1 cellular context compared by ENCODE assay signal in the genomic region with DNA sequence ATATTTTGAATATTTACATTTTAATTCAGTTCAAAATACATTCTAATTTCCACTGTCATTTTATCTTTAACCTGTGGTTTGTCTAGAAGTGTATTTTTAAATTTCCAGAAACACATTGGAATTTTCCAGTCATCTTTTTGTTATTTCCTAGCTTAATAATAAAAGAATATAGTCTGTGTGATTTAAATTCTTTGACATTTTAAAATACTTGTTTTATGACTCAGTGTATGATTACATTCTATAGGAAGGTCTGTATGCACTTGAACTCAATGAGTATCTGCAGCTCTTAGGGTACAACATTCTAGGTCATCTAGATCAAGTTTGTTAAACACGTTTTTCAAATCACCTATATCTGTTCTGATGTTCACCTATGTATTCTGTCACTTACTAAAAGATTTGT.
TF ChIP-seq lines count a peak whose summit lies in the region.

No MANE protein-coding gene starts in this region.

TF ChIP-seq in GM12878, 131 proteins besides CTCF, POLR2A, EP300 and RAD21 (continued from another document):
- TF ChIP-seq, protein P1, sequence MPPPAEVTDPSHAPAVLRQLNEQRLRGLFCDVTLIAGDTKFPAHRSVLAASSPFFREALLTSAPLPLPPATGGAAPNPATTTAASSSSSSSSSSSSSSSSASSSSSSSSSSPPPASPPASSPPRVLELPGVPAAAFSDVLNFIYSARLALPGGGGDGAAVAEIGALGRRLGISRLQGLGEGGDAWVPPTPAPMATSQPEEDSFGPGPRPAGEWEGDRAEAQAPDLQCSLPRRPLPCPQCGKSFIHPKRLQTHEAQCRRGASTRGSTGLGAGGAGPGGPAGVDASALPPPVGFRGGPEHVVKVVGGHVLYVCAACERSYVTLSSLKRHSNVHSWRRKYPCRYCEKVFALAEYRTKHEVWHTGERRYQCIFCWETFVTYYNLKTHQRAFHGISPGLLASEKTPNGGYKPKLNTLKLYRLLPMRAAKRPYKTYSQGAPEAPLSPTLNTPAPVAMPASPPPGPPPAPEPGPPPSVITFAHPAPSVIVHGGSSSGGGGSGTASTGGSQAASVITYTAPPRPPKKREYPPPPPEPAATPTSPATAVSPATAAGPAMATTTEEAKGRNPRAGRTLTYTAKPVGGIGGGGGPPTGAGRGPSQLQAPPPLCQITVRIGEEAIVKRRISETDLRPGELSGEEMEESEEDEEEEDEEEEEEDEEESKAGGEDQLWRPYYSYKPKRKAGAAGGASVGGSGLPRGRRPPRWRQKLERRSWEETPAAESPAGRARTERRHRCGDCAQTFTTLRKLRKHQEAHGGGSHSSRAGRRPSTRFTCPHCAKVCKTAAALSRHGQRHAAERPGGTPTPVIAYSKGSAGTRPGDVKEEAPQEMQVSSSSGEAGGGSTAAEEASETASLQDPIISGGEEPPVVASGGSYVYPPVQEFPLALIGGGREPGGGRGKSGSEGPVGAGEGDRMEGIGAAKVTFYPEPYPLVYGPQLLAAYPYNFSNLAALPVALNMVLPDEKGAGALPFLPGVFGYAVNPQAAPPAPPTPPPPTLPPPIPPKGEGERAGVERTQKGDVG (CRISPR knock-in tag; IDR thresholded peaks at IDR 0.05): no peak
- no peak for TF ChIP-seq RB1 (IDR thresholded peaks at IDR 0.05; ENCODE audit: borderline replicate concordance)
- no peak for TF ChIP-seq SMAD1 (IDR thresholded peaks at IDR 0.05; ENCODE audit: low read depth, partially characterized antibody)
- no peak for TF ChIP-seq GATAD2B (conservative IDR thresholded peaks at IDR 0.05; ENCODE audit: low read depth)
- TF ChIP-seq RCOR1 (conservative IDR thresholded peaks at IDR 0.05; ENCODE audit: low read depth, low read length): no peak
- no peak for TF ChIP-seq SMARCA5 (IDR thresholded peaks at IDR 0.05)
- TF ChIP-seq, protein P2, sequence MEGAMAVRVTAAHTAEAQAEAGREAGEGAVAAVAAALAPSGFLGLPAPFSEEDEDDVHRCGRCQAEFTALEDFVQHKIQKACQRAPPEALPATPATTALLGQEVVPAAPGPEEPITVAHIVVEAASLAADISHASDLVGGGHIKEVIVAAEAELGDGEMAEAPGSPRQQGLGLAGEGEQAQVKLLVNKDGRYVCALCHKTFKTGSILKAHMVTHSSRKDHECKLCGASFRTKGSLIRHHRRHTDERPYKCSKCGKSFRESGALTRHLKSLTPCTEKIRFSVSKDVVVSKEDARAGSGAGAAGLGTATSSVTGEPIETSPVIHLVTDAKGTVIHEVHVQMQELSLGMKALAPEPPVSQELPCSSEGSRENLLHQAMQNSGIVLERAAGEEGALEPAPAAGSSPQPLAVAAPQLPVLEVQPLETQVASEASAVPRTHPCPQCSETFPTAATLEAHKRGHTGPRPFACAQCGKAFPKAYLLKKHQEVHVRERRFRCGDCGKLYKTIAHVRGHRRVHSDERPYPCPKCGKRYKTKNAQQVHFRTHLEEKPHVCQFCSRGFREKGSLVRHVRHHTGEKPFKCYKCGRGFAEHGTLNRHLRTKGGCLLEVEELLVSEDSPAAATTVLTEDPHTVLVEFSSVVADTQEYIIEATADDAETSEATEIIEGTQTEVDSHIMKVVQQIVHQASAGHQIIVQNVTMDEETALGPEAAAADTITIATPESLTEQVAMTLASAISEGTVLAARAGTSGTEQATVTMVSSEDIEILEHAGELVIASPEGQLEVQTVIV (IDR thresholded peaks at IDR 0.05; ENCODE audit: borderline replicate concordance, partially characterized antibody): no peak
- TF ChIP-seq NFIC (IDR thresholded peaks at IDR 0.05; ENCODE audit: low read depth, low read length): no peak
